ENCODE assay signal across 35 cellular contexts in the genomic region with DNA sequence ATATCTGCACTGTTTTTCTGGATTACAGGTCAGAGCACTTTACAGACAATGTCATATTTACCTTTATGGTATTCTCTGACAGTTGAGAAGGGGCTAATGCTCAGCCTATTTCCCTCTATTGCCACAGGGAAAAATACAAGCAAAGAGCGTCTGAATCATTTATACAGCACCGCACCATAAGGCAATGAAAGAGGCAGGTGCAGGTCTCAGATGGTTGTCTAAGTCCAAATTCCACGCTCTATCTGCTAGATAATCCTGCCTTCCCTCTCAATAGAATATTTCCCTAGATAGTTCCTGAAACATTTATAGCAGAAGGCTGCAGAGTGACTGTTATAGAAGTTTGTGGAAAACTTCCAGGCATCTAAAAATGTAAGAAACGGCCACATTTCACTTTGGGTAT.
"Had no signal": no experiment of that assay in that cellular context is flagged by ENCODE, and none has a peak within 500 bp of the region (broad histone marks: within the 10 kb centered on the region; RNA-seq: fewer than 3 reads in every experiment).

No MANE protein-coding gene starts in this region.

- ATAC-seq: activated CD8-positive, alpha-beta T cell treated with anti-CD3 and anti-CD28 coated beads for 36 hours; activated naive CD4-positive, alpha-beta T cell treated with anti-CD3 and anti-CD28 coated beads, Interleukin-2, amount 50 U/mL, for 72 hours; activated T-cell treated with anti-CD3 and anti-CD28 coated beads, Interleukin-2, amount 50 U/mL, for 4 hours; activated T-cell treated with anti-CD3 and anti-CD28 coated beads, Interleukin-2, amount 50 U/mL, for 72 hours; activated T-helper 17 cell treated with anti-CD3 and anti-CD28 coated beads, Interleukin-2, amount 50 U/mL, for 72 hours; body of pancreas had no signal

- H3K9me3 ChIP-seq: adrenal gland, body of pancreas had no signal

- H3K4me1 ChIP-seq: adrenal gland, body of pancreas, breast epithelium had no signal

- H3K4me3 Mint-ChIP-seq: activated B cell treated with CpG ODN at 0.5 μM for 24 hours; activated CD4-positive, alpha-beta memory T cell treated with anti-CD3 and anti-CD28 coated beads for 36 hours; activated CD4-positive, alpha-beta T cell treated with anti-CD3 and anti-CD28 coated beads, Interleukin-2, amount 10 ng/mL, durations not matched to agents 24 days and 14 days; activated CD8-positive, alpha-beta T cell treated with anti-CD3 and anti-CD28 coated beads for 36 hours; activated naive CD4-positive, alpha-beta T cell treated with anti-CD3 and anti-CD28 coated beads for 36 hours; activated naive CD8-positive, alpha-beta T cell treated with anti-CD3 and anti-CD28 coated beads for 36 hours; activated T-cell treated with anti-CD3 and anti-CD28 coated beads, Interleukin-2, amount 50 U/mL, for 4 hours; activated T-cell treated with anti-CD3 and anti-CD28 coated beads, Interleukin-2, amount 50 U/mL, for 72 hours; activated T-helper 1 cell treated with anti-CD3 and anti-CD28 coated beads, Interleukin-12 subunit alpha, Interleukin-12 subunit beta, Interleukin-2, Interleukin-4 antibody, amounts not matched to agents 30 ng/mL and 10 ng/mL and 1 ng/mL, durations not matched to agents 14 hours and 24 hours and 36 hours; activated T-helper 17 cell treated with anti-CD3 and anti-CD28 coated beads, Interleukin-2, amount 50 U/mL, for 72 hours; T-helper 1 cell treated with Interleukin-12 subunit alpha and Interleukin-12 subunit beta and Interleukin-4 antibody, amounts not matched to agents 30 μg/mL and 1 μg/mL, for 36 hours; T-helper 2 cell treated with Interferon-gamma antibody and Interleukin-4, amounts not matched to agents 5 μg/mL and 100 μg/mL, for 36 hours had no signal

- H3K4me3 ChIP-seq: adrenal gland, body of pancreas, breast epithelium had no signal

- H3K27ac Mint-ChIP-seq: activated B cell treated with CpG ODN at 0.5 μM for 24 hours; activated CD4-positive, alpha-beta memory T cell treated with anti-CD3 and anti-CD28 coated beads for 36 hours; activated CD4-positive, alpha-beta T cell treated with anti-CD3 and anti-CD28 coated beads, Interleukin-2, amount 10 ng/mL, durations not matched to agents 24 days and 14 days; activated CD8-positive, alpha-beta T cell treated with anti-CD3 and anti-CD28 coated beads for 36 hours; activated naive CD4-positive, alpha-beta T cell treated with anti-CD3 and anti-CD28 coated beads for 36 hours; activated naive CD4-positive, alpha-beta T cell treated with anti-CD3 and anti-CD28 coated beads, Interleukin-2, amount 50 U/mL, for 72 hours; activated naive CD8-positive, alpha-beta T cell treated with anti-CD3 and anti-CD28 coated beads for 36 hours; activated T-cell treated with anti-CD3 and anti-CD28 coated beads, Interleukin-2, amount 50 U/mL, for 72 hours; activated T-helper 1 cell treated with anti-CD3 and anti-CD28 coated beads, Interleukin-12 subunit alpha, Interleukin-12 subunit beta, Interleukin-2, Interleukin-4 antibody, amounts not matched to agents 30 ng/mL and 10 ng/mL and 1 ng/mL, durations not matched to agents 14 hours and 24 hours and 36 hours; activated T-helper 17 cell treated with anti-CD3 and anti-CD28 coated beads, Interleukin-2, amount 50 U/mL, for 72 hours; T-helper 1 cell treated with Interleukin-12 subunit alpha and Interleukin-12 subunit beta and Interleukin-4 antibody, amounts not matched to agents 30 μg/mL and 1 μg/mL, for 36 hours; T-helper 2 cell treated with Interferon-gamma antibody and Interleukin-4, amounts not matched to agents 5 μg/mL and 100 μg/mL, for 36 hours had no signal

- H3K4me1 Mint-ChIP-seq: activated B cell treated with CpG ODN at 0.5 μM for 24 hours; activated CD4-positive, alpha-beta T cell treated with anti-CD3 and anti-CD28 coated beads, Interleukin-2, amount 10 ng/mL, durations not matched to agents 24 days and 14 days; activated naive CD8-positive, alpha-beta T cell treated with anti-CD3 and anti-CD28 coated beads for 36 hours; activated T-helper 17 cell treated with anti-CD3 and anti-CD28 coated beads, Interleukin-2, amount 50 U/mL, for 72 hours had no signal

- H3K36me3 Mint-ChIP-seq: activated CD4-positive, alpha-beta memory T cell treated with anti-CD3 and anti-CD28 coated beads for 36 hours; activated naive CD4-positive, alpha-beta T cell treated with anti-CD3 and anti-CD28 coated beads, Interleukin-2, amount 50 U/mL, for 72 hours; activated naive CD8-positive, alpha-beta T cell treated with anti-CD3 and anti-CD28 coated beads for 36 hours had no signal

- DNase-seq: activated B cell treated with CpG ODN at 0.5 μM for 24 hours; activated CD4-positive, alpha-beta memory T cell treated with anti-CD3 and anti-CD28 coated beads for 36 hours; activated CD4-positive, alpha-beta T cell treated with anti-CD3 and anti-CD28 coated beads for 4 hours; activated CD4-positive, alpha-beta T cell treated with anti-CD3 and anti-CD28 coated beads, Interleukin-2, amount 10 ng/mL, durations not matched to agents 24 days and 14 days; activated CD4-positive, alpha-beta T cell treated with anti-CD3 and anti-CD28 coated beads, Interleukin-2, amount 50 U/mL, for 1 hour; activated CD4-positive, alpha-beta T cell treated with anti-CD3 and anti-CD28 coated beads, Interleukin-2, amount 50 U/mL, for 4 hours; activated CD4-positive, CD25-positive, alpha-beta regulatory T cell treated with anti-CD3 and anti-CD28 coated beads, Interleukin-2, amount 50 U/mL, for 72 hours; activated CD8-positive, alpha-beta memory T cell treated with anti-CD3 and anti-CD28 coated beads, Interleukin-2, amount 50 U/mL, for 4 hours; activated CD8-positive, alpha-beta T cell treated with anti-CD3 and anti-CD28 coated beads for 36 hours; activated effector memory CD4-positive, alpha-beta T cell treated with anti-CD3 and anti-CD28 coated beads, Interleukin-2, amount 50 U/mL, for 16 hours; activated gamma-delta T cell treated with Interleukin-2 at 50 U/mL for 16 hours; activated naive CD4-positive, alpha-beta T cell; activated naive CD4-positive, alpha-beta T cell treated with anti-CD3 and anti-CD28 coated beads for 36 hours; activated naive CD4-positive, alpha-beta T cell treated with anti-CD3 and anti-CD28 coated beads, Interleukin-2, amount 50 U/mL, for 16 hours; activated naive CD8-positive, alpha-beta T cell treated with anti-CD3 and anti-CD28 coated beads for 36 hours; activated T-cell treated with anti-CD3 and anti-CD28 coated beads for 4 hours; activated T-cell treated with anti-CD3 and anti-CD28 coated beads, Interleukin-2, amount 50 U/mL, for 1 hour; activated T-cell treated with anti-CD3 and anti-CD28 coated beads, Interleukin-2, amount 50 U/mL, for 4 hours; activated T-cell treated with anti-CD3 and anti-CD28 coated beads, Interleukin-2, amount 50 U/mL, for 72 hours; adrenal gland; amniotic stem cell; aorta; body of pancreas; brain microvascular endothelial cell; central memory CD4-positive, alpha-beta T cell; T-helper 1 cell; T-helper 2 cell; T-helper 9 cell had no signal

- H3K36me3 ChIP-seq: adrenal gland, brain microvascular endothelial cell, breast epithelium had no signal

- H3K27ac ChIP-seq: adrenal gland, body of pancreas, brain microvascular endothelial cell, breast epithelium, VCaP had no signal

- H3K27me3 Mint-ChIP-seq: activated B cell treated with CpG ODN at 0.5 μM for 24 hours; activated CD4-positive, alpha-beta memory T cell treated with anti-CD3 and anti-CD28 coated beads for 36 hours; activated CD4-positive, alpha-beta T cell treated with anti-CD3 and anti-CD28 coated beads, Interleukin-2, amount 10 ng/mL, durations not matched to agents 24 days and 14 days; activated CD8-positive, alpha-beta T cell treated with anti-CD3 and anti-CD28 coated beads for 36 hours; activated naive CD8-positive, alpha-beta T cell treated with anti-CD3 and anti-CD28 coated beads for 36 hours; activated T-helper 17 cell treated with anti-CD3 and anti-CD28 coated beads, Interleukin-2, amount 50 U/mL, for 72 hours had no signal

- H3K27me3 ChIP-seq: adrenal gland, body of pancreas, brain microvascular endothelial cell, breast epithelium had no signal
